ENCODE assay signal across 2 cellular contexts in genomic region chr4:49002931-49003330, GRCh38.
TF ChIP-seq lines count a peak whose summit lies in the region.

No MANE protein-coding gene starts in this region.

TF ChIP-seq in liver, 16 proteins besides CTCF, POLR2A, EP300 and RAD21 (continued from another document):
- TF ChIP-seq ZBTB33 (IDR thresholded peaks at IDR 0.05), result peak; percentile 22
- TF ChIP-seq FOXA2 (IDR thresholded peaks at IDR 0.05), result no peak
- peak; percentile 13 for TF ChIP-seq FOXA1 (IDR thresholded peaks at IDR 0.05)
- no peak for TF ChIP-seq EGR1 (IDR thresholded peaks at IDR 0.05; ENCODE audit: low read depth in 2 of 2)
- TF ChIP-seq NR2F2 (IDR thresholded peaks at IDR 0.05), result no peak
- TF ChIP-seq GABPA (IDR thresholded peaks at IDR 0.05 in 1 of 2, conservative IDR thresholded peaks at IDR 0.05 in 1 of 2), result no peak

TF ChIP-seq in HepG2, 621 proteins besides CTCF, POLR2A, EP300 and RAD21 (continued from another document):
- TF ChIP-seq PBX2 (CRISPR knock-in tag; IDR thresholded peaks at IDR 0.05) (no peak), ZNF264 (CRISPR knock-in tag; IDR thresholded peaks at IDR 0.05) (no peak), ATF6 (CRISPR knock-in tag; conservative IDR thresholded peaks at IDR 0.05) (no peak), ELF4 (CRISPR knock-in tag; IDR thresholded peaks at IDR 0.05; ENCODE audit: borderline replicate concordance) (no peak), CHCHD3 (CRISPR knock-in tag; IDR thresholded peaks at IDR 0.05) (no peak), ZNF609 (CRISPR knock-in tag; IDR thresholded peaks at IDR 0.05; ENCODE audit: borderline replicate concordance) (no peak), EED (CRISPR knock-in tag; IDR thresholded peaks at IDR 0.05) (no peak), ZNF619 (CRISPR knock-in tag; IDR thresholded peaks at IDR 0.05) (no peak), ZNF496 (CRISPR knock-in tag; IDR thresholded peaks at IDR 0.05; ENCODE audit: insufficient replicate concordance) (no peak), ARNT2 (CRISPR knock-in tag; IDR thresholded peaks at IDR 0.05; ENCODE audit: low read depth) (no peak), IKZF1 (IDR thresholded peaks at IDR 0.05) (no peak), BRD4 (CRISPR knock-in tag; IDR thresholded peaks at IDR 0.05) (no peak), ARID2 (CRISPR knock-in tag; IDR thresholded peaks at IDR 0.05; ENCODE audit: borderline replicate concordance) (no peak), FOXJ3 (CRISPR knock-in tag; IDR thresholded peaks at IDR 0.05; ENCODE audit: borderline replicate concordance) (no peak), TGIF2 (CRISPR knock-in tag; IDR thresholded peaks at IDR 0.05) (no peak), CSRNP2 (CRISPR knock-in tag; conservative IDR thresholded peaks at IDR 0.05; ENCODE audit: low read depth) (no peak), YEATS4 (CRISPR knock-in tag; IDR thresholded peaks at IDR 0.05; ENCODE audit: borderline replicate concordance) (no peak), CAMTA2 (CRISPR knock-in tag; IDR thresholded peaks at IDR 0.05; ENCODE audit: borderline replicate concordance) (no peak)
